ENCODE assay signal across 15 cellular contexts in the genomic region with DNA sequence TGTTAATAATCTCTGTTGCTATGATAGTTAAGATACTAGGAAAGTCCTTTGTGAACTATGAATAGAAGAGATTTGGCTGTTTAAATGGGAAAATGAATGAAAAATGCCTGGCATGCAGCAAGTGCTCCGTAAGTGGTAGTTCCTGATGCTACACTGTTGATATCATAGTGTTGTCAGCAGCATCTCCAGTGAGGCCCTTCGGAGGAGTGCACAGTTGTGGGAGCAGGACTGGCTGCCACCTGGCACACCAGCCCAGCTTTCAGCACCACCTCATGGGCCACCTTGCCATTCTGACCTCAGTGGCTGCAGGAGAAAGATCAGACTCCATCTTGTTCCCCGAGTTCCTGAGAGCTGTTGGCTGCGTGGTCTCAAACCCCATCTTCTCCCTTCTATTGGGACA.
DNase-seq lines count a peak whose midpoint lies in the region; TF ChIP-seq lines count a peak whose summit lies in the region.
"Had no signal": no experiment of that assay in that cellular context is flagged by ENCODE, and none has a peak within 500 bp of the region (broad histone marks: within the 10 kb centered on the region; RNA-seq: fewer than 3 reads in every experiment).

No MANE protein-coding gene starts in this region.

- POLR2A ChIA-PET in MCF 10A (lab: Yijun Ruan, JAX): interaction anchor here (0.8 kb wide), 1 partner anchor 11 kb away, joined by 3 read pairs; no protein-coding TSS in a partner anchor

- peak; percentile 11 for DNase-seq in EH (ENCODE audit: low read depth)
- no peak for DNase-seq in SK-N-MC (ENCODE audit: low read depth, low spot score)
- DNase-seq in islet precursor cell: peak; percentile 35
- no peak for DNase-seq in DMS153 treated with DMSO at 0.1 percent for 48 hours (lab: John Stamatoyannopoulos, UW; ENCODE audit: unreplicated experiment)
- DNase-seq in MCF 10A (ENCODE audit: unreplicated experiment): no peak
- no peak for DNase-seq in occipital lobe (lab: John Stamatoyannopoulos, UW)
- DNase-seq: CD4-positive, CD25-positive, alpha-beta regulatory T cell; DMS 273 treated with DMSO at 0.1 percent for 48 hours; DMS79; EL; HCEC 1CT; HFFc6 had no signal

- H3K36me3 Mint-ChIP-seq in MCF 10A (ENCODE audit: insufficient read depth, unreplicated experiment): no peaks in the 10 kb centered on the region
- H3K36me3 Mint-ChIP-seq: CD4-positive, CD25-positive, alpha-beta regulatory T cell had no signal

- CTCF ChIA-PET in MCF 10A (lab: Yijun Ruan, JAX): no interaction called here

- H3K9ac ChIP-seq in SK-N-MC (ENCODE audit: insufficient read length): peak overlapping the region; percentile 3
- H3K9ac ChIP-seq: BLaER1 treated with 17β-estradiol and CSF1 and Interleukin-3, amounts not matched to agents 10 nM and 100 nM had no signal

- H3K9me3 Mint-ChIP-seq in MCF 10A (ENCODE audit: unreplicated experiment): no peaks in the 10 kb centered on the region
- H3K9me3 Mint-ChIP-seq: HFFc6 had no signal

- H3K27me3 Mint-ChIP-seq in MCF 10A (ENCODE audit: insufficient read depth, unreplicated experiment): peaks cover 57% of the 10 kb centered on the region
- H3K27me3 Mint-ChIP-seq: CD4-positive, CD25-positive, alpha-beta regulatory T cell had no signal

- intact Hi-C loops in MCF 10A (cut with micrococcal nuclease): no loop called here

- H3K4me1 Mint-ChIP-seq in MCF 10A (ENCODE audit: insufficient read depth, unreplicated experiment): no peaks in the 10 kb centered on the region
- H3K4me1 Mint-ChIP-seq: CD4-positive, CD25-positive, alpha-beta regulatory T cell had no signal

- no peaks in the 10 kb centered on the region for H3K36me3 ChIP-seq in SK-N-MC (ENCODE audit: insufficient read depth, low read length)
- H3K36me3 ChIP-seq: BLaER1 treated with 17β-estradiol and CSF1 and Interleukin-3, amounts not matched to agents 10 nM and 100 nM had no signal

- peak overlapping the region; percentile 40 for H3K4me3 ChIP-seq in SK-N-MC
- H3K4me3 ChIP-seq: A549; BLaER1 treated with 17β-estradiol and CSF1 and Interleukin-3, amounts not matched to agents 10 nM and 100 nM; K562 had no signal

- no peak overlapping the region for H3K27ac Mint-ChIP-seq in MCF 10A (ENCODE audit: low read depth, unreplicated experiment)
- H3K27ac Mint-ChIP-seq: HFFc6 had no signal

- H3K27ac ChIP-seq in SK-N-MC: peak overlapping the region; percentile 72
- H3K27ac ChIP-seq: A549; BLaER1 treated with 17β-estradiol and CSF1 and Interleukin-3, amounts not matched to agents 10 nM and 100 nM had no signal

- H3K4me3 Mint-ChIP-seq in MCF 10A (ENCODE audit: unreplicated experiment): no peak overlapping the region
- H3K4me3 Mint-ChIP-seq: CD4-positive, CD25-positive, alpha-beta regulatory T cell; HFFc6 had no signal

- no peaks in the 10 kb centered on the region for H3K9me3 ChIP-seq in SK-N-MC (ENCODE audit: low read depth, low read length)
- H3K9me3 ChIP-seq: A549; BLaER1 treated with 17β-estradiol and CSF1 and Interleukin-3, amounts not matched to agents 10 nM and 100 nM had no signal

- no TSS peak for BruUV-seq in MCF 10A (replicated peaks; lab: Mats Ljungman, UMichigan)

- TF ChIP-seq CTCF in MCF 10A (IDR thresholded peaks at IDR 0.05; ENCODE audit: unreplicated experiment): no peak

Comparison
In these comparisons a context has a peak if more than half of its experiments do, and no peak if none do; other contexts are left out.
1. DNase-seq: peak in EH (single experiment) and islet precursor cell (single experiment); none in SK-N-MC (single experiment), DMS153 treated with DMSO at 0.1 percent for 48 hours (single experiment), MCF 10A (single experiment) and occipital lobe (single experiment).